ENCODE assay signal across 8 cellular contexts in genomic region chr6:95364016-95364604, GRCh38.
DNase-seq lines count a peak whose midpoint lies in the region; ATAC-seq and TF ChIP-seq lines count a peak whose summit lies in the region.

No MANE protein-coding gene starts in this region.

- RAD21 ChIA-PET in HCT116 (lab: Charles Lee; ENCODE audit: low non-redundant PET in 1 of 2, low total read pairs in 2 of 2, uncharacterized antibody in 2 of 2, unreplicated experiment in 2 of 2): no interaction called here

- TF ChIP-seq RAD21 in HCT116 (IDR thresholded peaks at IDR 0.05; ENCODE audit: low read depth): peak; percentile 58

- DNase-seq in NCI-H1417 (lab: John Stamatoyannopoulos, UW) (peak in 2 of 3 experiments; percentile 40 to 67), NCI-H1417 treated with DMSO at 0.1 percent for 48 hours (lab: John Stamatoyannopoulos, UW) (no peak), HCT116 (ENCODE audit: low read depth, low spot score) (peak; percentile 8), LNCaP clone FGC (ENCODE audit: low read depth) (no peak), SW480 (ENCODE audit: low spot score) (peak; percentile 20), left lobe of liver (ENCODE audit: low spot score) (no peak), ecto neural progenitor cell (ENCODE audit: low spot score) (no peak)
- DNase-seq in activated T-cell treated with anti-CD3 and anti-CD28 coated beads, Interleukin-2, amount 50 U/mL, for 1 hour: no peak

- intact Hi-C loops in HCT116 (cut with micrococcal nuclease): loop anchor here (5.0 kb wide), 2 partner anchors 558 to 1693 kb away; no protein-coding TSS in a partner anchor

- no peaks in the 10 kb centered on the region for H4K20me1 ChIP-seq in HCT116 (ENCODE audit: insufficient read depth)

- no peak for TF ChIP-seq POLR2A in HCT116 (IDR thresholded peaks at IDR 0.05; ENCODE audit: borderline replicate concordance, extremely low read depth, insufficient read depth, insufficient read length)

- H3K9me3 ChIP-seq in HCT116 (ENCODE audit: control insufficient read depth in 1 of 2, insufficient read depth in 1 of 2, low read depth in 1 of 2, low read length in 2 of 2): no peaks in the 10 kb centered on the region

- no peaks in the 10 kb centered on the region for H3K36me3 ChIP-seq in HCT116 (ENCODE audit: control insufficient read depth in 1 of 2, insufficient read depth in 2 of 2, low read length in 2 of 2)

- H3K4me2 ChIP-seq in HCT116 (ENCODE audit: low read length): no peak overlapping the region

- TF ChIP-seq CTCF in HCT116 (IDR thresholded peaks at IDR 0.05 in 2 of 3, conservative IDR thresholded peaks at IDR 0.05 in 1 of 3; ENCODE audit: borderline replicate concordance in 1 of 3, insufficient read depth in 1 of 3, low read depth in 2 of 3, low read length in 2 of 3) (peak in 2 of 3 experiments; percentile 34 to 66; a peak in 5 of 6 replicates), LNCaP clone FGC (IDR thresholded peaks at IDR 0.05; ENCODE audit: control insufficient read depth, extremely low read depth, insufficient read depth) (peak; percentile 64)

- H3K9ac ChIP-seq in HCT116 (ENCODE audit: low read length): no peak overlapping the region

- ATAC-seq in HCT116 (no peak), left lobe of liver (peak; percentile 76)

- H3K27ac ChIP-seq in HCT116 (ENCODE audit: low read depth, low read length): no peak overlapping the region

- H3K4me3 ChIP-seq in HCT116 (replicated peaks in 1 of 2; ENCODE audit: low read depth in 1 of 2, low read length in 2 of 2) (no peak overlapping the region), LNCaP clone FGC (ENCODE audit: low read depth, low read length) (no peak overlapping the region)

- CTCF ChIA-PET in HCT116 (lab: Charles Lee): no interaction called here

- BruUV-seq in HCT116 (replicated peaks; lab: Mats Ljungman, UMichigan): no TSS peak

- POLR2A ChIA-PET in HCT116 (lab: Charles Lee): no interaction called here

- no peaks in the 10 kb centered on the region for H3K27me3 ChIP-seq in HCT116 (ENCODE audit: insufficient read depth, low read length)

- no peaks in the 10 kb centered on the region for H3K9me2 ChIP-seq in HCT116 (ENCODE audit: insufficient read depth)

- H2AFZ ChIP-seq in HCT116 (ENCODE audit: low read depth, low read length, poor library complexity, severe bottlenecking): no peak overlapping the region

- no peaks in the 10 kb centered on the region for H3K4me1 ChIP-seq in HCT116 (ENCODE audit: control insufficient read depth in 1 of 2, insufficient read depth in 2 of 2, low read length in 2 of 2)

- H3K79me2 ChIP-seq in HCT116 (ENCODE audit: insufficient read depth, low read length): no peaks in the 10 kb centered on the region

TF ChIP-seq in HCT116, 20 proteins besides CTCF, POLR2A, EP300 and RAD21:
- TF ChIP-seq SP1 (IDR thresholded peaks at IDR 0.05; ENCODE audit: low read depth): no peak
- TF ChIP-seq CBX3 (IDR thresholded peaks at IDR 0.05; ENCODE audit: low read depth): no peak

Comparison
In these comparisons a context has a peak if more than half of its experiments do, and no peak if none do; other contexts are left out.
1. DNase-seq: peak in NCI-H1417 (2 of 3), HCT116 (single experiment) and SW480 (single experiment); none in NCI-H1417 treated with DMSO at 0.1 percent for 48 hours (single experiment), LNCaP clone FGC (single experiment), left lobe of liver (single experiment), ecto neural progenitor cell (single experiment) and activated T-cell treated with anti-CD3 and anti-CD28 coated beads, Interleukin-2, amount 50 U/mL, for 1 hour (single experiment).